ENCODE assay signal across 10 cellular contexts in genomic region chr16:1377406-1378010, GRCh38. TPM values are rescaled to one million over a fixed set of nuclear protein-coding genes. Genes with fewer than 3 reads are reported as not detected.
DNase-seq lines count a peak whose midpoint lies in the region; ATAC-seq and TF ChIP-seq lines count a peak whose summit lies in the region.
"Had no signal": no experiment of that assay in that cellular context is flagged by ENCODE, and none has a peak within 500 bp of the region (broad histone marks: within the 10 kb centered on the region; RNA-seq: fewer than 3 reads in every experiment).

No MANE protein-coding gene starts in this region.

- no peak overlapping the region for H3K27ac Mint-ChIP-seq in activated CD4-positive, alpha-beta memory T cell treated with anti-CD3 and anti-CD28 coated beads for 36 hours
- peak overlapping the region; percentile 73 for H3K27ac Mint-ChIP-seq in memory B cell
- H3K27ac Mint-ChIP-seq in progenitor cell of endocrine pancreas = no peak overlapping the region

- in situ Hi-C loops in Caki2 (cut with HindIII; ENCODE audit: low pct_unique_long_range_greater_than_20kb, low sequenced_read_pairs) = no loop called here

- intact Hi-C loops in activated CD4-positive, alpha-beta memory T cell treated with anti-CD3 and anti-CD28 coated beads for 36 hours (cut with micrococcal nuclease) = loop anchor here (2.0 kb wide), 1 partner anchor 43 kb away; the partner anchor contains the start of gene UQCC4

- no peaks in the 10 kb centered on the region for H3K9me3 Mint-ChIP-seq in activated CD4-positive, alpha-beta memory T cell treated with anti-CD3 and anti-CD28 coated beads for 36 hours
- H3K9me3 Mint-ChIP-seq in memory B cell (no peaks in the 10 kb centered on the region), progenitor cell of endocrine pancreas (ENCODE audit: low read depth) (no peaks in the 10 kb centered on the region)

- POLR2A ChIA-PET in activated CD4-positive, alpha-beta memory T cell treated with anti-CD3 and anti-CD28 coated beads for 36 hours (lab: Charles Lee) = no interaction called here

- ATAC-seq in memory B cell (ENCODE audit: low read depth) = no peak
- ATAC-seq in GM21381 (IDR thresholded peaks at IDR 0.05; ENCODE audit: unreplicated experiment) = no peak

- no peak for TF ChIP-seq CTCF in 22Rv1 (IDR thresholded peaks at IDR 0.05)
- TF ChIP-seq CTCF in progenitor cell of endocrine pancreas (IDR thresholded peaks at IDR 0.05; ENCODE audit: unreplicated experiment) = no peak

- no peaks in the 10 kb centered on the region for H3K27me3 Mint-ChIP-seq in activated CD4-positive, alpha-beta memory T cell treated with anti-CD3 and anti-CD28 coated beads for 36 hours
- H3K27me3 Mint-ChIP-seq in memory B cell (no peaks in the 10 kb centered on the region), progenitor cell of endocrine pancreas (peaks cover 7% of the 10 kb centered on the region)

- H3K4me3 Mint-ChIP-seq in activated CD4-positive, alpha-beta memory T cell treated with anti-CD3 and anti-CD28 coated beads for 36 hours = peak overlapping the region; percentile 87
- H3K4me3 Mint-ChIP-seq in memory B cell (no peak overlapping the region), progenitor cell of endocrine pancreas (ENCODE audit: low read depth) (no peak overlapping the region)

- peaks cover 6% of the 10 kb centered on the region for H3K36me3 Mint-ChIP-seq in activated CD4-positive, alpha-beta memory T cell treated with anti-CD3 and anti-CD28 coated beads for 36 hours
- H3K36me3 Mint-ChIP-seq in memory B cell (peaks cover 7% of the 10 kb centered on the region), progenitor cell of endocrine pancreas (ENCODE audit: insufficient read depth) (peaks cover 2% of the 10 kb centered on the region)

- DNase-seq in Caki2 (ENCODE audit: low read depth) = peak; percentile 55
- DNase-seq in activated CD4-positive, alpha-beta memory T cell treated with anti-CD3 and anti-CD28 coated beads for 36 hours = no peak
- DNase-seq in memory B cell (ENCODE audit: low spot score in 2 of 2) = no peak
- no peak for DNase-seq in A172 (ENCODE audit: low spot score)
- no peak for DNase-seq in progenitor cell of endocrine pancreas (ENCODE audit: low spot score, unreplicated experiment)
- DNase-seq in activated CD4-positive, CD25-positive, alpha-beta regulatory T cell (lab: John Stamatoyannopoulos, UW) = no peak
- DNase-seq: activated CD8-positive, alpha-beta memory T cell treated with anti-CD3 and anti-CD28 coated beads, Interleukin-2, amount 50 U/mL, for 48 hours; NCI-H1417 treated with DMSO at 0.1 percent for 48 hours had no signal

- CTCF ChIA-PET in activated CD4-positive, alpha-beta memory T cell treated with anti-CD3 and anti-CD28 coated beads for 36 hours (lab: Charles Lee) = interaction anchor here (0.9 to 4.9 kb wide), 4 partner anchors 7 to 43 kb away, joined by 3 to 49 read pairs (median 8); partner anchors contain the start of gene UQCC4

- H3K4me1 Mint-ChIP-seq in activated CD4-positive, alpha-beta memory T cell treated with anti-CD3 and anti-CD28 coated beads for 36 hours (ENCODE audit: low read depth) = peaks cover 20% of the 10 kb centered on the region
- H3K4me1 Mint-ChIP-seq in memory B cell (peaks cover 15% of the 10 kb centered on the region), progenitor cell of endocrine pancreas (ENCODE audit: low read depth) (peaks cover 8% of the 10 kb centered on the region)

- H3K27ac ChIP-seq in 22Rv1 = peak overlapping the region; percentile 89

RNA-seq across cellular contexts. Expression of gene GNPTG, which starts 25.8 kb away (rescaled TPM):
- 81.0 and 93.5 TPM in 2 replicates for total RNA-seq in Caki2 (2014; rRNA removed; shearing (Covaris generic); ENCODE audit: low replicate concordance)
- total RNA-seq in activated CD4-positive, alpha-beta memory T cell treated with anti-CD3 and anti-CD28 coated beads for 36 hours = 10 to 100 TPM; 19.0 to 19.1 TPM
- total RNA-seq in A172 (2014; rRNA removed; shearing (Covaris generic)) = 45.8 and 61.0 TPM in 2 replicates
- 49.7 and 51.7 TPM in 2 replicates for total RNA-seq in progenitor cell of endocrine pancreas

RNA-seq across cellular contexts. Expression of gene TSR3, which starts 25.8 kb away (rescaled TPM):
- total RNA-seq in Caki2 (2014; rRNA removed; shearing (Covaris generic); ENCODE audit: low replicate concordance) = 208 and 278 TPM in 2 replicates
- 10 to 100 TPM; 59.6 to 60.8 TPM for total RNA-seq in activated CD4-positive, alpha-beta memory T cell treated with anti-CD3 and anti-CD28 coated beads for 36 hours
- 179 TPM in 2 replicates for total RNA-seq in A172 (2014; rRNA removed; shearing (Covaris generic))
- total RNA-seq in progenitor cell of endocrine pancreas = 52.6 and 56.8 TPM in 2 replicates

RNA-seq across cellular contexts. Expression of gene UNKL, which starts 37.0 kb away (rescaled TPM):
- 40.5 and 46.1 TPM in 2 replicates for total RNA-seq in Caki2 (2014; rRNA removed; shearing (Covaris generic); ENCODE audit: low replicate concordance)
- 10 to 100 TPM; 26.0 to 33.4 TPM for total RNA-seq in activated CD4-positive, alpha-beta memory T cell treated with anti-CD3 and anti-CD28 coated beads for 36 hours
- 25.5 and 31.6 TPM in 2 replicates for total RNA-seq in A172 (2014; rRNA removed; shearing (Covaris generic))
- 31.5 and 33.1 TPM in 2 replicates for total RNA-seq in progenitor cell of endocrine pancreas

RNA-seq across cellular contexts. Expression of gene UQCC4, which starts 43.0 kb away (rescaled TPM):
- 51.7 and 72.0 TPM in 2 replicates for total RNA-seq in Caki2 (2014; rRNA removed; shearing (Covaris generic); ENCODE audit: low replicate concordance)
- total RNA-seq in activated CD4-positive, alpha-beta memory T cell treated with anti-CD3 and anti-CD28 coated beads for 36 hours = 10 to 100 TPM; 14.1 to 15.0 TPM
- total RNA-seq in A172 (2014; rRNA removed; shearing (Covaris generic)) = 38.6 and 45.1 TPM in 2 replicates
- 10.8 and 11.3 TPM in 2 replicates for total RNA-seq in progenitor cell of endocrine pancreas

RNA-seq across cellular contexts. Expression of gene BAIAP3, which starts 44.1 kb away (rescaled TPM):
- total RNA-seq in Caki2 (2014; rRNA removed; shearing (Covaris generic); ENCODE audit: low replicate concordance) = 4.5 TPM in 2 replicates
- under 1 TPM; 0.17 to 0.31 TPM for total RNA-seq in activated CD4-positive, alpha-beta memory T cell treated with anti-CD3 and anti-CD28 coated beads for 36 hours
- total RNA-seq in A172 (2014; rRNA removed; shearing (Covaris generic)) = 2.4 and 10.3 TPM in 2 replicates
- total RNA-seq in progenitor cell of endocrine pancreas = 17.5 and 18.2 TPM in 2 replicates
